ENCODE assay signal across 1 cellular context in genomic region chr12:1117970-1118563, GRCh38.
TF ChIP-seq lines count a peak whose summit lies in the region.

No MANE protein-coding gene starts in this region.

TF ChIP-seq in H1, 55 proteins besides CTCF, POLR2A, EP300 and RAD21 (continued from another document):
- TF ChIP-seq CHD7 (IDR thresholded peaks at IDR 0.05; ENCODE audit: insufficient replicate concordance, low read length) (no peak), MAFK (IDR thresholded peaks at IDR 0.05; ENCODE audit: low read depth, low read length) (no peak), RXRA (IDR thresholded peaks at IDR 0.05; ENCODE audit: insufficient read depth, low read depth, low read length) (no peak), SUZ12 (IDR thresholded peaks at IDR 0.05; ENCODE audit: low read length) (no peak), EZH2 (IDR thresholded peaks at IDR 0.05; ENCODE audit: low read depth, low read length, severe bottlenecking) (no peak), TCF12 (IDR thresholded peaks at IDR 0.05; ENCODE audit: low read depth, low read length) (no peak), YY1 (IDR thresholded peaks at IDR 0.05; ENCODE audit: low read depth, low read length) (no peak)
- TF ChIP-seq, protein P1, sequence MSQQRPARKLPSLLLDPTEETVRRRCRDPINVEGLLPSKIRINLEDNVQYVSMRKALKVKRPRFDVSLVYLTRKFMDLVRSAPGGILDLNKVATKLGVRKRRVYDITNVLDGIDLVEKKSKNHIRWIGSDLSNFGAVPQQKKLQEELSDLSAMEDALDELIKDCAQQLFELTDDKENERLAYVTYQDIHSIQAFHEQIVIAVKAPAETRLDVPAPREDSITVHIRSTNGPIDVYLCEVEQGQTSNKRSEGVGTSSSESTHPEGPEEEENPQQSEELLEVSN (IDR thresholded peaks at IDR 0.05), result no peak
- TF ChIP-seq, protein P2, sequence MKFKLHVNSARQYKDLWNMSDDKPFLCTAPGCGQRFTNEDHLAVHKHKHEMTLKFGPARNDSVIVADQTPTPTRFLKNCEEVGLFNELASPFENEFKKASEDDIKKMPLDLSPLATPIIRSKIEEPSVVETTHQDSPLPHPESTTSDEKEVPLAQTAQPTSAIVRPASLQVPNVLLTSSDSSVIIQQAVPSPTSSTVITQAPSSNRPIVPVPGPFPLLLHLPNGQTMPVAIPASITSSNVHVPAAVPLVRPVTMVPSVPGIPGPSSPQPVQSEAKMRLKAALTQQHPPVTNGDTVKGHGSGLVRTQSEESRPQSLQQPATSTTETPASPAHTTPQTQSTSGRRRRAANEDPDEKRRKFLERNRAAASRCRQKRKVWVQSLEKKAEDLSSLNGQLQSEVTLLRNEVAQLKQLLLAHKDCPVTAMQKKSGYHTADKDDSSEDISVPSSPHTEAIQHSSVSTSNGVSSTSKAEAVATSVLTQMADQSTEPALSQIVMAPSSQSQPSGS (IDR thresholded peaks at IDR 0.05; ENCODE audit: low read length), result no peak
- TF ChIP-seq, protein P3, sequence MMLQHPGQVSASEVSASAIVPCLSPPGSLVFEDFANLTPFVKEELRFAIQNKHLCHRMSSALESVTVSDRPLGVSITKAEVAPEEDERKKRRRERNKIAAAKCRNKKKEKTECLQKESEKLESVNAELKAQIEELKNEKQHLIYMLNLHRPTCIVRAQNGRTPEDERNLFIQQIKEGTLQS (IDR thresholded peaks at IDR 0.05; ENCODE audit: insufficient read depth, low read depth, low read length), result no peak
